ENCODE assay signal across 1 cellular context in genomic region chr11:47407746-47408590, GRCh38.
TF ChIP-seq lines count a peak whose summit lies in the region.

Gene SLC39A13, plus strand, starts transcription at chr11:47408590. Its CDS starts 1,505 bp downstream, at chr11:47410095.

TF ChIP-seq in GM12878, 131 proteins besides CTCF, POLR2A, EP300 and RAD21 (continued from another document and continues in another):
- TF ChIP-seq E2F8 (IDR thresholded peaks at IDR 0.05; ENCODE audit: low read depth, partially characterized antibody): no peak
- TF ChIP-seq, protein P1, sequence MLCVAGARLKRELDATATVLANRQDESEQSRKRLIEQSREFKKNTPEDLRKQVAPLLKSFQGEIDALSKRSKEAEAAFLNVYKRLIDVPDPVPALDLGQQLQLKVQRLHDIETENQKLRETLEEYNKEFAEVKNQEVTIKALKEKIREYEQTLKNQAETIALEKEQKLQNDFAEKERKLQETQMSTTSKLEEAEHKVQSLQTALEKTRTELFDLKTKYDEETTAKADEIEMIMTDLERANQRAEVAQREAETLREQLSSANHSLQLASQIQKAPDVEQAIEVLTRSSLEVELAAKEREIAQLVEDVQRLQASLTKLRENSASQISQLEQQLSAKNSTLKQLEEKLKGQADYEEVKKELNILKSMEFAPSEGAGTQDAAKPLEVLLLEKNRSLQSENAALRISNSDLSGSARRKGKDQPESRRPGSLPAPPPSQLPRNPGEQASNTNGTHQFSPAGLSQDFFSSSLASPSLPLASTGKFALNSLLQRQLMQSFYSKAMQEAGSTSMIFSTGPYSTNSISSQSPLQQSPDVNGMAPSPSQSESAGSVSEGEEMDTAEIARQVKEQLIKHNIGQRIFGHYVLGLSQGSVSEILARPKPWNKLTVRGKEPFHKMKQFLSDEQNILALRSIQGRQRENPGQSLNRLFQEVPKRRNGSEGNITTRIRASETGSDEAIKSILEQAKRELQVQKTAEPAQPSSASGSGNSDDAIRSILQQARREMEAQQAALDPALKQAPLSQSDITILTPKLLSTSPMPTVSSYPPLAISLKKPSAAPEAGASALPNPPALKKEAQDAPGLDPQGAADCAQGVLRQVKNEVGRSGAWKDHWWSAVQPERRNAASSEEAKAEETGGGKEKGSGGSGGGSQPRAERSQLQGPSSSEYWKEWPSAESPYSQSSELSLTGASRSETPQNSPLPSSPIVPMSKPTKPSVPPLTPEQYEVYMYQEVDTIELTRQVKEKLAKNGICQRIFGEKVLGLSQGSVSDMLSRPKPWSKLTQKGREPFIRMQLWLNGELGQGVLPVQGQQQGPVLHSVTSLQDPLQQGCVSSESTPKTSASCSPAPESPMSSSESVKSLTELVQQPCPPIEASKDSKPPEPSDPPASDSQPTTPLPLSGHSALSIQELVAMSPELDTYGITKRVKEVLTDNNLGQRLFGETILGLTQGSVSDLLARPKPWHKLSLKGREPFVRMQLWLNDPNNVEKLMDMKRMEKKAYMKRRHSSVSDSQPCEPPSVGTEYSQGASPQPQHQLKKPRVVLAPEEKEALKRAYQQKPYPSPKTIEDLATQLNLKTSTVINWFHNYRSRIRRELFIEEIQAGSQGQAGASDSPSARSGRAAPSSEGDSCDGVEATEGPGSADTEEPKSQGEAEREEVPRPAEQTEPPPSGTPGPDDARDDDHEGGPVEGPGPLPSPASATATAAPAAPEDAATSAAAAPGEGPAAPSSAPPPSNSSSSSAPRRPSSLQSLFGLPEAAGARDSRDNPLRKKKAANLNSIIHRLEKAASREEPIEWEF (IDR thresholded peaks at IDR 0.05; ENCODE audit: insufficient replicate concordance, low read depth, low read length): peak; percentile 78
- TF ChIP-seq HDGF (IDR thresholded peaks at IDR 0.05): no peak
- peak; percentile 68; the same call in 1 of the 2 replicates for TF ChIP-seq SIN3A (IDR thresholded peaks at IDR 0.05; ENCODE audit: low read depth, low read length)
- TF ChIP-seq, protein P2, sequence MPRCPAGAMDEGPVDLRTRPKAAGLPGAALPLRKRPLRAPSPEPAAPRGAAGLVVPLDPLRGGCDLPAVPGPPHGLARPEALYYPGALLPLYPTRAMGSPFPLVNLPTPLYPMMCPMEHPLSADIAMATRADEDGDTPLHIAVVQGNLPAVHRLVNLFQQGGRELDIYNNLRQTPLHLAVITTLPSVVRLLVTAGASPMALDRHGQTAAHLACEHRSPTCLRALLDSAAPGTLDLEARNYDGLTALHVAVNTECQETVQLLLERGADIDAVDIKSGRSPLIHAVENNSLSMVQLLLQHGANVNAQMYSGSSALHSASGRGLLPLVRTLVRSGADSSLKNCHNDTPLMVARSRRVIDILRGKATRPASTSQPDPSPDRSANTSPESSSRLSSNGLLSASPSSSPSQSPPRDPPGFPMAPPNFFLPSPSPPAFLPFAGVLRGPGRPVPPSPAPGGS (IDR thresholded peaks at IDR 0.05; ENCODE audit: borderline replicate concordance, insufficient read depth, low read depth, low read length, poor library complexity, severe bottlenecking): peak; percentile 90
- 0 out of 2 replicates have a peak, but pooled peaks have one; percentile 71 for TF ChIP-seq SREBF1 (IDR thresholded peaks at IDR 0.05; ENCODE audit: low read length)
- TF ChIP-seq CEBPB (IDR thresholded peaks at IDR 0.05; ENCODE audit: borderline replicate concordance in 1 of 2, low read depth in 2 of 2, low read length in 2 of 2): no peak
- TF ChIP-seq BCLAF1 (IDR thresholded peaks at IDR 0.05): peak; percentile 72; the same call in 1 of the 2 replicates
- peak; percentile 92 for TF ChIP-seq ZSCAN29 (IDR thresholded peaks at IDR 0.05)
- no peak for TF ChIP-seq STAT3 (IDR thresholded peaks at IDR 0.05; ENCODE audit: low read depth, low read length)
- peak; percentile 73 for TF ChIP-seq FOXK2 (IDR thresholded peaks at IDR 0.05)
- TF ChIP-seq EGR1 (IDR thresholded peaks at IDR 0.05; ENCODE audit: borderline replicate concordance in 1 of 2, low read depth in 2 of 2, low read length in 2 of 2): peak; percentile 70 to 75
- peak; percentile 79 for TF ChIP-seq RUNX3 (IDR thresholded peaks at IDR 0.05; ENCODE audit: low read length)
- TF ChIP-seq ZBTB33 (IDR thresholded peaks at IDR 0.05): peak; percentile 90; the same call in 1 of the 2 replicates
- TF ChIP-seq EED (IDR thresholded peaks at IDR 0.05; ENCODE audit: low read depth): peak; percentile 98
- TF ChIP-seq ZNF384 (IDR thresholded peaks at IDR 0.05; ENCODE audit: borderline replicate concordance, low read depth, low read length): no peak
- TF ChIP-seq, protein P3, sequence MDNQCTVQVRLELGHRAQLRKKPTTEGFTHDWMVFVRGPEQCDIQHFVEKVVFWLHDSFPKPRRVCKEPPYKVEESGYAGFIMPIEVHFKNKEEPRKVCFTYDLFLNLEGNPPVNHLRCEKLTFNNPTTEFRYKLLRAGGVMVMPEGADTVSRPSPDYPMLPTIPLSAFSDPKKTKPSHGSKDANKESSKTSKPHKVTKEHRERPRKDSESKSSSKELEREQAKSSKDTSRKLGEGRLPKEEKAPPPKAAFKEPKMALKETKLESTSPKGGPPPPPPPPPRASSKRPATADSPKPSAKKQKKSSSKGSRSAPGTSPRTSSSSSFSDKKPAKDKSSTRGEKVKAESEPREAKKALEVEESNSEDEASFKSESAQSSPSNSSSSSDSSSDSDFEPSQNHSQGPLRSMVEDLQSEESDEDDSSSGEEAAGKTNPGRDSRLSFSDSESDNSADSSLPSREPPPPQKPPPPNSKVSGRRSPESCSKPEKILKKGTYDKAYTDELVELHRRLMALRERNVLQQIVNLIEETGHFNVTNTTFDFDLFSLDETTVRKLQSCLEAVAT (IDR thresholded peaks at IDR 0.05): peak; percentile 69; the same call in 1 of the 2 replicates
- TF ChIP-seq, protein P4, sequence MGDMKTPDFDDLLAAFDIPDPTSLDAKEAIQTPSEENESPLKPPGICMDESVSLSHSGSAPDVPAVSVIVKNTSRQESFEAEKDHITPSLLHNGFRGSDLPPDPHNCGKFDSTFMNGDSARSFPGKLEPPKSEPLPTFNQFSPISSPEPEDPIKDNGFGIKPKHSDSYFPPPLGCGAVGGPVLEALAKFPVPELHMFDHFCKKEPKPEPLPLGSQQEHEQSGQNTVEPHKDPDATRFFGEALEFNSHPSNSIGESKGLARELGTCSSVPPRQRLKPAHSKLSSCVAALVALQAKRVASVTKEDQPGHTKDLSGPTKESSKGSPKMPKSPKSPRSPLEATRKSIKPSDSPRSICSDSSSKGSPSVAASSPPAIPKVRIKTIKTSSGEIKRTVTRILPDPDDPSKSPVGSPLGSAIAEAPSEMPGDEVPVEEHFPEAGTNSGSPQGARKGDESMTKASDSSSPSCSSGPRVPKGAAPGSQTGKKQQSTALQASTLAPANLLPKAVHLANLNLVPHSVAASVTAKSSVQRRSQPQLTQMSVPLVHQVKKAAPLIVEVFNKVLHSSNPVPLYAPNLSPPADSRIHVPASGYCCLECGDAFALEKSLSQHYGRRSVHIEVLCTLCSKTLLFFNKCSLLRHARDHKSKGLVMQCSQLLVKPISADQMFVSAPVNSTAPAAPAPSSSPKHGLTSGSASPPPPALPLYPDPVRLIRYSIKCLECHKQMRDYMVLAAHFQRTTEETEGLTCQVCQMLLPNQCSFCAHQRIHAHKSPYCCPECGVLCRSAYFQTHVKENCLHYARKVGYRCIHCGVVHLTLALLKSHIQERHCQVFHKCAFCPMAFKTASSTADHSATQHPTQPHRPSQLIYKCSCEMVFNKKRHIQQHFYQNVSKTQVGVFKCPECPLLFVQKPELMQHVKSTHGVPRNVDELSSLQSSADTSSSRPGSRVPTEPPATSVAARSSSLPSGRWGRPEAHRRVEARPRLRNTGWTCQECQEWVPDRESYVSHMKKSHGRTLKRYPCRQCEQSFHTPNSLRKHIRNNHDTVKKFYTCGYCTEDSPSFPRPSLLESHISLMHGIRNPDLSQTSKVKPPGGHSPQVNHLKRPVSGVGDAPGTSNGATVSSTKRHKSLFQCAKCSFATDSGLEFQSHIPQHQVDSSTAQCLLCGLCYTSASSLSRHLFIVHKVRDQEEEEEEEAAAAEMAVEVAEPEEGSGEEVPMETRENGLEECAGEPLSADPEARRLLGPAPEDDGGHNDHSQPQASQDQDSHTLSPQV (IDR thresholded peaks at IDR 0.05): peak; percentile 93
- TF ChIP-seq, protein P5, sequence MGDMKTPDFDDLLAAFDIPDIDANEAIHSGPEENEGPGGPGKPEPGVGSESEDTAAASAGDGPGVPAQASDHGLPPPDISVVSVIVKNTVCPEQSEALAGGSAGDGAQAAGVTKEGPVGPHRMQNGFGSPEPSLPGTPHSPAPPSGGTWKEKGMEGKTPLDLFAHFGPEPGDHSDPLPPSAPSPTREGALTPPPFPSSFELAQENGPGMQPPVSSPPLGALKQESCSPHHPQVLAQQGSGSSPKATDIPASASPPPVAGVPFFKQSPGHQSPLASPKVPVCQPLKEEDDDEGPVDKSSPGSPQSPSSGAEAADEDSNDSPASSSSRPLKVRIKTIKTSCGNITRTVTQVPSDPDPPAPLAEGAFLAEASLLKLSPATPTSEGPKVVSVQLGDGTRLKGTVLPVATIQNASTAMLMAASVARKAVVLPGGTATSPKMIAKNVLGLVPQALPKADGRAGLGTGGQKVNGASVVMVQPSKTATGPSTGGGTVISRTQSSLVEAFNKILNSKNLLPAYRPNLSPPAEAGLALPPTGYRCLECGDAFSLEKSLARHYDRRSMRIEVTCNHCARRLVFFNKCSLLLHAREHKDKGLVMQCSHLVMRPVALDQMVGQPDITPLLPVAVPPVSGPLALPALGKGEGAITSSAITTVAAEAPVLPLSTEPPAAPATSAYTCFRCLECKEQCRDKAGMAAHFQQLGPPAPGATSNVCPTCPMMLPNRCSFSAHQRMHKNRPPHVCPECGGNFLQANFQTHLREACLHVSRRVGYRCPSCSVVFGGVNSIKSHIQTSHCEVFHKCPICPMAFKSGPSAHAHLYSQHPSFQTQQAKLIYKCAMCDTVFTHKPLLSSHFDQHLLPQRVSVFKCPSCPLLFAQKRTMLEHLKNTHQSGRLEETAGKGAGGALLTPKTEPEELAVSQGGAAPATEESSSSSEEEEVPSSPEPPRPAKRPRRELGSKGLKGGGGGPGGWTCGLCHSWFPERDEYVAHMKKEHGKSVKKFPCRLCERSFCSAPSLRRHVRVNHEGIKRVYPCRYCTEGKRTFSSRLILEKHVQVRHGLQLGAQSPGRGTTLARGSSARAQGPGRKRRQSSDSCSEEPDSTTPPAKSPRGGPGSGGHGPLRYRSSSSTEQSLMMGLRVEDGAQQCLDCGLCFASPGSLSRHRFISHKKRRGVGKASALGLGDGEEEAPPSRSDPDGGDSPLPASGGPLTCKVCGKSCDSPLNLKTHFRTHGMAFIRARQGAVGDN (IDR thresholded peaks at IDR 0.05): peak; percentile 87
- TF ChIP-seq POLR2AphosphoS2 (IDR thresholded peaks at IDR 0.05; ENCODE audit: low read depth, low read length): peak; percentile 45; the same call in 1 of the 2 replicates
- peak; percentile 72; the same call in 1 of the 2 replicates for TF ChIP-seq CHD4 (IDR thresholded peaks at IDR 0.05)
- peak; percentile 58; the same call in 1 of the 2 replicates for TF ChIP-seq POLR2AphosphoS5 (IDR thresholded peaks at IDR 0.05; ENCODE audit: low read length)
- peak; percentile 54; the same call in 1 of the 2 replicates for TF ChIP-seq TCF3 (IDR thresholded peaks at IDR 0.05; ENCODE audit: borderline replicate concordance, insufficient read depth, low read depth, low read length)
- TF ChIP-seq KLF5 (IDR thresholded peaks at IDR 0.05; ENCODE audit: partially characterized antibody): peak; percentile 82
- peak; percentile 37; the same call in 1 of the 2 replicates for TF ChIP-seq NFIC (IDR thresholded peaks at IDR 0.05; ENCODE audit: low read depth, low read length)
- TF ChIP-seq MYB (IDR thresholded peaks at IDR 0.05; ENCODE audit: borderline replicate concordance, low read depth, low read length): no peak
- TF ChIP-seq MXI1 (IDR thresholded peaks at IDR 0.05; ENCODE audit: low read depth, low read length): peak; percentile 90
- peak; percentile 81 for TF ChIP-seq ZNF24 (IDR thresholded peaks at IDR 0.05)
- peak; percentile 67; the same call in 1 of the 2 replicates for TF ChIP-seq SREBF2 (IDR thresholded peaks at IDR 0.05; ENCODE audit: low read length)
